Comparison of ENCODE assay signal across 1 cellular context in genomic region chr12:105237671-105238070, GRCh38.
TF ChIP-seq lines count a peak whose summit lies in the region.

No MANE protein-coding gene starts in this region.

TF ChIP-seq in GM23338, 12 proteins besides CTCF, POLR2A, EP300 and RAD21 (continued from another document):
- no peak for TF ChIP-seq ZNF462 (CRISPR knock-in tag; IDR thresholded peaks at IDR 0.05)
- TF ChIP-seq EZH2 (IDR thresholded peaks at IDR 0.05; ENCODE audit: low read depth, unreplicated experiment), result no peak
- TF ChIP-seq REST (IDR thresholded peaks at IDR 0.05; ENCODE audit: unreplicated experiment), result no peak
